21 cellular contexts compared by ENCODE assay signal in genomic region chr2:1518501-1518821, GRCh38.
DNase-seq lines count a peak whose midpoint lies in the region; ATAC-seq, FAIRE-seq and TF ChIP-seq lines count a peak whose summit lies in the region.
"Had no signal": no experiment of that assay in that cellular context is flagged by ENCODE, and none has a peak within 500 bp of the region (broad histone marks: within the 10 kb centered on the region; RNA-seq: fewer than 3 reads in every experiment).

No MANE protein-coding gene starts in this region.

- H3K36me3 ChIP-seq in K562 (ENCODE audit: control insufficient read depth, insufficient read depth, low read length) (no peaks in the 10 kb centered on the region), thymus (ENCODE audit: control insufficient read depth, insufficient read depth) (no peaks in the 10 kb centered on the region)
- H3K36me3 ChIP-seq: gastroesophageal sphincter, lower lobe of right lung, WERI-Rb-1 had no signal

- H3K79me2 ChIP-seq in K562 (ENCODE audit: control insufficient read depth, insufficient read depth, low read length): no peaks in the 10 kb centered on the region

- H3K27ac ChIP-seq in K562 (ENCODE audit: extremely low read depth, low read depth, low read length): no peak overlapping the region
- peak overlapping the region; percentile 87 for H3K27ac ChIP-seq in thymus (ENCODE audit: low read depth)
- H3K27ac ChIP-seq in RWPE1: no peak overlapping the region
- H3K27ac ChIP-seq: 22Rv1, lower lobe of right lung, WERI-Rb-1 had no signal

- POLR2A ChIA-PET in K562 (lab: Yijun Ruan, JAX): interaction anchor here (1.1 kb wide), 1 partner anchor 21 kb away, joined by 3 read pairs; no protein-coding TSS in a partner anchor
- POLR2A ChIA-PET in RWPE1 (lab: Yijun Ruan, JAX; ENCODE audit: low non-redundant PET): no interaction called here

- H3K9me1 ChIP-seq in K562 (ENCODE audit: control insufficient read depth, insufficient read depth, low read length): no peaks in the 10 kb centered on the region

- DNase-seq in T-helper 1 cell: no peak
- peak in 4 of 6 experiments; percentile 6 to 73 (median 56) for DNase-seq in stimulated activated naive CD4-positive, alpha-beta T cell (lab: John Stamatoyannopoulos, UW)
- DNase-seq in stimulated activated naive CD4-positive, alpha-beta T cell treated with Interleukin-2 at 50 U/mL for 16 hours (lab: John Stamatoyannopoulos, UW): no peak
- no peak for DNase-seq in K562 (ENCODE audit: extremely low read depth in 1 of 4, low spot score in 3 of 4)
- no peak for DNase-seq in RWPE1 (ENCODE audit: low spot score)
- DNase-seq: cortex of kidney, lower lobe of right lung, NCI-H1092, NCI-H748 treated with DMSO at 0.1 percent for 48 hours, SW 1271, WERI-Rb-1 had no signal

- CTCF ChIA-PET in K562 (lab: Yijun Ruan, JAX; ENCODE audit: low intra/inter-chr PET ratio) (no interaction called here), RWPE1 (lab: Yijun Ruan, JAX) (interaction anchor here (0.6 kb wide), 1 partner anchor 227 kb away, joined by 4 read pairs; no protein-coding TSS in a partner anchor)

- H3K9me3 ChIP-seq in K562 (replicated peaks; ENCODE audit: control insufficient read depth, insufficient read depth, low read depth, low read length) (no peaks in the 10 kb centered on the region), thymus (ENCODE audit: control insufficient read depth) (no peaks in the 10 kb centered on the region)
- H3K9me3 ChIP-seq: gastroesophageal sphincter, lower lobe of right lung had no signal

- no peak overlapping the region for H2AFZ ChIP-seq in K562 (ENCODE audit: low read depth, low read length)

- H3K9ac ChIP-seq in K562 (ENCODE audit: insufficient read depth in 1 of 2, low read depth in 2 of 2, low read length in 2 of 2): no peak overlapping the region

- H4K20me1 ChIP-seq in K562 (replicated peaks; ENCODE audit: control insufficient read depth, insufficient read depth, low read length): no peaks in the 10 kb centered on the region

- peaks cover 17% of the 10 kb centered on the region for H3K4me1 Mint-ChIP-seq in T-helper 1 cell treated with Interleukin-12 subunit alpha and Interleukin-12 subunit beta and Interleukin-4 antibody, amounts not matched to agents 30 μg/mL and 1 μg/mL, for 36 hours (ENCODE audit: low read depth)
- H3K4me1 Mint-ChIP-seq: CD14-positive monocyte had no signal

- intact Hi-C loops in K562 (cut with micrococcal nuclease): no loop called here

- no peak for TF ChIP-seq POLR2A in K562 (conservative IDR thresholded peaks at IDR 0.05)

- ATAC-seq in K562 (no peak), GM18511 (IDR thresholded peaks at IDR 0.05; ENCODE audit: unreplicated experiment) (no peak)
- ATAC-seq: gastroesophageal sphincter, lower lobe of right lung had no signal

- FAIRE-seq in K562 (lab: Jason Lieb, UNC): peak; percentile 6
- FAIRE-seq: RCC 7860 had no signal

- WGBS in K562 (ENCODE audit: insufficient coverage, low coverage, missing lambda C conversion rate): 0% methylated on average over 2 of the region's 2 CpGs
- WGBS in thymus: 7% methylated on average over 2 of the region's 2 CpGs

- H3K4me3 ChIP-seq in K562: no peak overlapping the region
- H3K4me3 ChIP-seq in thymus (ENCODE audit: low read length): no peak overlapping the region
- H3K4me3 ChIP-seq: gastroesophageal sphincter, lower lobe of right lung had no signal

- no peak overlapping the region for H3K4me2 ChIP-seq in K562 (ENCODE audit: insufficient read depth, low read length)

- TF ChIP-seq CTCF in K562 (IDR thresholded peaks at IDR 0.05 in 2 of 3, conservative IDR thresholded peaks at IDR 0.05 in 1 of 3; ENCODE audit: insufficient read depth in 2 of 3, low read depth in 1 of 3, low read length in 3 of 3) (no peak), RWPE1 (conservative IDR thresholded peaks at IDR 0.05; ENCODE audit: low read depth) (no peak)

- peak overlapping the region; percentile 58 for H3K27ac Mint-ChIP-seq in T-helper 1 cell treated with Interleukin-12 subunit alpha and Interleukin-12 subunit beta and Interleukin-4 antibody, amounts not matched to agents 30 μg/mL and 1 μg/mL, for 36 hours
- H3K27ac Mint-ChIP-seq: CD14-positive monocyte, nephron, progenitor cell of endocrine pancreas had no signal

- no peak for TF ChIP-seq RAD21 in K562 (CRISPR knock-in tag; conservative IDR thresholded peaks at IDR 0.05 in 1 of 2, IDR thresholded peaks at IDR 0.05 in 1 of 2)

- no peak overlapping the region for H3K4me3 Mint-ChIP-seq in T-helper 1 cell treated with Interleukin-12 subunit alpha and Interleukin-12 subunit beta and Interleukin-4 antibody, amounts not matched to agents 30 μg/mL and 1 μg/mL, for 36 hours
- H3K4me3 Mint-ChIP-seq: CD14-positive monocyte, IgD-negative memory B cell, nephron had no signal

- H3K36me3 Mint-ChIP-seq in T-helper 1 cell treated with Interleukin-12 subunit alpha and Interleukin-12 subunit beta and Interleukin-4 antibody, amounts not matched to agents 30 μg/mL and 1 μg/mL, for 36 hours (ENCODE audit: low read depth): peaks cover 2% of the 10 kb centered on the region
- H3K36me3 Mint-ChIP-seq: CD14-positive monocyte, IgD-negative memory B cell had no signal

- in situ Hi-C loops in K562 (cut with MboI): no loop called here

- H3K27me3 ChIP-seq in K562 (ENCODE audit: control insufficient read depth in 2 of 2, insufficient read depth in 2 of 2, low read length in 2 of 2) (peaks cover 0 to 27% of the 10 kb centered on the region in 2 experiments; a peak in 2 of 5 replicates), thymus (ENCODE audit: control insufficient read depth, insufficient read depth) (no peaks in the 10 kb centered on the region)

- no TSS peak for BruUV-seq in K562 (replicated peaks; lab: Mats Ljungman, UMichigan)

- no peaks in the 10 kb centered on the region for H3K9me3 Mint-ChIP-seq in T-helper 1 cell treated with Interleukin-12 subunit alpha and Interleukin-12 subunit beta and Interleukin-4 antibody, amounts not matched to agents 30 μg/mL and 1 μg/mL, for 36 hours
- H3K9me3 Mint-ChIP-seq: CD14-positive monocyte, IgD-negative memory B cell, nephron had no signal

- TF ChIP-seq EP300 in K562 (IDR thresholded peaks at IDR 0.05; ENCODE audit: low read length): no peak

- H3K4me1 ChIP-seq in K562 (replicated peaks in 1 of 2; ENCODE audit: control insufficient read depth in 2 of 2, insufficient read depth in 2 of 2, low read length in 2 of 2): no peaks in the 10 kb centered on the region
- peaks cover 40% of the 10 kb centered on the region for H3K4me1 ChIP-seq in thymus (ENCODE audit: control insufficient read depth, insufficient read depth, low read length)
- H3K4me1 ChIP-seq: gastroesophageal sphincter, lower lobe of right lung had no signal

- no peaks in the 10 kb centered on the region for H3K27me3 Mint-ChIP-seq in T-helper 1 cell treated with Interleukin-12 subunit alpha and Interleukin-12 subunit beta and Interleukin-4 antibody, amounts not matched to agents 30 μg/mL and 1 μg/mL, for 36 hours (ENCODE audit: low read depth)

TF ChIP-seq in K562, 482 proteins besides CTCF, POLR2A, EP300 and RAD21:
- TF ChIP-seq ZNF699 (CRISPR knock-in tag; IDR thresholded peaks at IDR 0.05; ENCODE audit: insufficient replicate concordance): no peak
- TF ChIP-seq ESRRB (CRISPR knock-in tag; IDR thresholded peaks at IDR 0.05; ENCODE audit: borderline replicate concordance): no peak
- no peak for TF ChIP-seq HOXB6 (CRISPR knock-in tag; IDR thresholded peaks at IDR 0.05; ENCODE audit: borderline replicate concordance)
- no peak for TF ChIP-seq SIN3A (IDR thresholded peaks at IDR 0.05; ENCODE audit: borderline replicate concordance in 2 of 2, control insufficient read depth in 1 of 2, low read depth in 2 of 2, low read length in 2 of 2)

Comparison
In these comparisons a context has a peak if more than half of its experiments do, and no peak if none do; other contexts are left out.
1. DNase-seq: peak in stimulated activated naive CD4-positive, alpha-beta T cell (4 of 6); none in T-helper 1 cell (0 of 5), stimulated activated naive CD4-positive, alpha-beta T cell treated with Interleukin-2 at 50 U/mL for 16 hours (single experiment), K562 (0 of 4) and RWPE1 (single experiment).